ENCODE assay signal across 11 cellular contexts in the genomic region with DNA sequence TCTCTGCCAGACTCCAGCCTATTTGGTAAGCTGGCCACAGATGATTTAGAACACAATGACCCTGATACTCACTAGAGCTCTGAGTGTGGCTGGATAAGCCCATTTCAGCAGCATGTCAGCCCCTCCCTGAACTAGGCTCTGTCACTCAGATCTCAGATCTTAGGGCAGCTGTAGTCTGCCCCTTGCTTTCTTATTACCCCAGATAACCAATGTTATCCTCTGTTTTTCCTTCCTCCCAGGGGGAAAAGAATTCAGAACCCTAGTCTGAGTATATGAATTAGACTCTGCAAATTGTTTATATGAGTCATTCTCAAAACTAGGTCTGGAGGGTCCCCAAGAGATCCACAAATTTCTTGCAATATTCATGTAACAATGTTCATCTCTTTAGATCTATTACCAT.
DNase-seq lines count a peak whose midpoint lies in the region; ATAC-seq and TF ChIP-seq lines count a peak whose summit lies in the region.
"Had no signal": no experiment of that assay in that cellular context is flagged by ENCODE, and none has a peak within 500 bp of the region (broad histone marks: within the 10 kb centered on the region; RNA-seq: fewer than 3 reads in every experiment).

No MANE protein-coding gene starts in this region.

- no peak for TF ChIP-seq RAD21 in HCT116 (IDR thresholded peaks at IDR 0.05; ENCODE audit: low read depth)

- no peak overlapping the region for H3K27ac Mint-ChIP-seq in natural killer cell
- H3K27ac Mint-ChIP-seq: stimulated activated memory B cell treated with anti-CD40 and anti-IgM and Interleukin-4, amounts not matched to agents 10 μg/mL and 1 μg/mL and 100 μg/mL, for 72 hours had no signal

- H3K27me3 ChIP-seq in ACC112 (ENCODE audit: insufficient read depth, low read length), result no peaks in the 10 kb centered on the region
- peaks cover 26% of the 10 kb centered on the region; the same call in 1 of the 2 replicates for H3K27me3 ChIP-seq in HCT116 (ENCODE audit: insufficient read depth, low read length)
- H3K27me3 ChIP-seq in hepatocyte, result no peaks in the 10 kb centered on the region

- TF ChIP-seq CTCF in HCT116 (IDR thresholded peaks at IDR 0.05 in 2 of 3, conservative IDR thresholded peaks at IDR 0.05 in 1 of 3; ENCODE audit: borderline replicate concordance in 1 of 3, insufficient read depth in 1 of 3, low read depth in 2 of 3, low read length in 2 of 3) (no peak), hepatocyte (IDR thresholded peaks at IDR 0.05; ENCODE audit: poor library complexity) (no peak), natural killer cell (IDR thresholded peaks at IDR 0.05) (no peak)

- DNase-seq in HCT116 (ENCODE audit: low read depth, low spot score) (no peak), amniotic epithelial cell (ENCODE audit: low read depth) (peak; percentile 56), hepatocyte (ENCODE audit: low spot score) (no peak), natural killer cell (no peak)
- DNase-seq in activated CD4-positive, alpha-beta T cell treated with anti-CD3 and anti-CD28 coated beads for 48 hours, result no peak
- no peak for DNase-seq in stimulated activated CD4-positive, alpha-beta T cell treated with anti-CD3 and anti-CD28 coated beads, Interleukin-12 subunit alpha, Interleukin-12 subunit beta, amount 100 ng/mL, for 4 hours
- DNase-seq: activated naive CD4-positive, alpha-beta T cell treated with anti-CD3 and anti-CD28 coated beads, Interleukin-2, amount 50 U/mL, for 16 hours; GDM1 had no signal

- no peak overlapping the region for H3K9ac ChIP-seq in HCT116 (ENCODE audit: low read length)

- H3K4me3 Mint-ChIP-seq in natural killer cell, result no peak overlapping the region
- H3K4me3 Mint-ChIP-seq: stimulated activated memory B cell treated with anti-CD40 and anti-IgM and Interleukin-4, amounts not matched to agents 10 μg/mL and 1 μg/mL and 100 μg/mL, for 72 hours had no signal

- POLR2A ChIA-PET in HCT116 (lab: Charles Lee), result no interaction called here

- H4K20me1 ChIP-seq in HCT116 (ENCODE audit: insufficient read depth) (no peaks in the 10 kb centered on the region), hepatocyte (ENCODE audit: insufficient read depth, poor library complexity, severe bottlenecking) (no peaks in the 10 kb centered on the region)

- H3K79me2 ChIP-seq in ACC112 (ENCODE audit: control insufficient read depth, insufficient read depth, low read length, unreplicated experiment) (no peaks in the 10 kb centered on the region), HCT116 (ENCODE audit: insufficient read depth, low read length) (no peaks in the 10 kb centered on the region), hepatocyte (no peaks in the 10 kb centered on the region)

- H2AFZ ChIP-seq in ACC112 (ENCODE audit: low read length, unreplicated experiment) (no peak overlapping the region), HCT116 (ENCODE audit: low read depth, low read length, poor library complexity, severe bottlenecking) (no peak overlapping the region), hepatocyte (no peak overlapping the region)

- peak overlapping the region; percentile 51 for H3K4me2 ChIP-seq in HCT116 (ENCODE audit: low read length)
- no peak overlapping the region for H3K4me2 ChIP-seq in hepatocyte

- no peaks in the 10 kb centered on the region for H3K9me3 Mint-ChIP-seq in natural killer cell

- intact Hi-C loops in HCT116 (cut with micrococcal nuclease) (loop anchor here (5.0 kb wide), 1 partner anchor 156 kb away; no protein-coding TSS in a partner anchor), natural killer cell (cut with micrococcal nuclease) (no loop called here)

- H3K4me1 ChIP-seq in ACC112 (ENCODE audit: control insufficient read depth, insufficient read depth, low read length, unreplicated experiment), result peaks cover 52% of the 10 kb centered on the region
- H3K4me1 ChIP-seq in HCT116 (ENCODE audit: control insufficient read depth in 1 of 2, insufficient read depth in 2 of 2, low read length in 2 of 2), result peaks cover 13 to 19% of the 10 kb centered on the region in 2 experiments
- H3K4me1 ChIP-seq in hepatocyte (ENCODE audit: insufficient read depth), result peaks cover 7% of the 10 kb centered on the region

- H3K27ac ChIP-seq in ACC112 (ENCODE audit: low read depth, low read length) (peak overlapping the region; percentile 96), HCT116 (ENCODE audit: low read depth, low read length) (no peak overlapping the region), hepatocyte (peak overlapping the region; percentile 11)

- TF ChIP-seq POLR2A in HCT116 (IDR thresholded peaks at IDR 0.05; ENCODE audit: borderline replicate concordance, extremely low read depth, insufficient read depth, insufficient read length), result no peak

- H3K36me3 ChIP-seq in ACC112 (ENCODE audit: insufficient read depth, low read length), result no peaks in the 10 kb centered on the region
- H3K36me3 ChIP-seq in HCT116 (ENCODE audit: control insufficient read depth in 1 of 2, insufficient read depth in 2 of 2, low read length in 2 of 2), result no peaks in the 10 kb centered on the region
- H3K36me3 ChIP-seq in hepatocyte (replicated peaks; ENCODE audit: insufficient read depth, low read depth), result no peaks in the 10 kb centered on the region

- no TSS peak for BruUV-seq in HCT116 (replicated peaks; lab: Mats Ljungman, UMichigan)

- RAD21 ChIA-PET in HCT116 (lab: Charles Lee; ENCODE audit: low non-redundant PET in 1 of 2, low total read pairs in 2 of 2, uncharacterized antibody in 2 of 2, unreplicated experiment in 2 of 2), result no interaction called here

- H3K9me2 ChIP-seq in HCT116 (ENCODE audit: insufficient read depth) (no peaks in the 10 kb centered on the region), hepatocyte (replicated peaks; ENCODE audit: insufficient read depth) (no peaks in the 10 kb centered on the region)

- no peaks in the 10 kb centered on the region for H3K4me1 Mint-ChIP-seq in natural killer cell
- H3K4me1 Mint-ChIP-seq: stimulated activated memory B cell treated with anti-CD40 and anti-IgM and Interleukin-4, amounts not matched to agents 10 μg/mL and 1 μg/mL and 100 μg/mL, for 72 hours had no signal

- H3K27me3 Mint-ChIP-seq in natural killer cell (ENCODE audit: low read depth in 2 of 2), result peaks cover 0 to 6% of the 10 kb centered on the region in 2 donors
- H3K27me3 Mint-ChIP-seq: stimulated activated memory B cell treated with anti-CD40 and anti-IgM and Interleukin-4, amounts not matched to agents 10 μg/mL and 1 μg/mL and 100 μg/mL, for 72 hours had no signal

- H3K4me3 ChIP-seq in ACC112 (ENCODE audit: low read depth, low read length) (peak overlapping the region; percentile 51), HCT116 (replicated peaks in 1 of 2; ENCODE audit: low read depth in 1 of 2, low read length in 2 of 2) (no peak overlapping the region), hepatocyte (no peak overlapping the region)

- CTCF ChIA-PET in HCT116 (lab: Charles Lee), result no interaction called here

- H3K36me3 Mint-ChIP-seq in natural killer cell, result no peaks in the 10 kb centered on the region
- H3K36me3 Mint-ChIP-seq: stimulated activated memory B cell treated with anti-CD40 and anti-IgM and Interleukin-4, amounts not matched to agents 10 μg/mL and 1 μg/mL and 100 μg/mL, for 72 hours had no signal

- no peak for ATAC-seq in HCT116
- ATAC-seq in natural killer cell, result no peak
- no peak for ATAC-seq in GM18870 (IDR thresholded peaks at IDR 0.05; ENCODE audit: unreplicated experiment)
- ATAC-seq: stimulated activated memory B cell treated with anti-CD40 and anti-IgM and Interleukin-4, amounts not matched to agents 10 μg/mL and 1 μg/mL and 100 μg/mL, for 72 hours had no signal

- no peaks in the 10 kb centered on the region for H3K9me3 ChIP-seq in HCT116 (ENCODE audit: control insufficient read depth in 1 of 2, insufficient read depth in 1 of 2, low read depth in 1 of 2, low read length in 2 of 2)
- no peaks in the 10 kb centered on the region for H3K9me3 ChIP-seq in hepatocyte (ENCODE audit: low read depth)

TF ChIP-seq in HCT116, 20 proteins besides CTCF, POLR2A, EP300 and RAD21:
- no peak for TF ChIP-seq SP1 (IDR thresholded peaks at IDR 0.05; ENCODE audit: low read depth)
- TF ChIP-seq CBX3 (IDR thresholded peaks at IDR 0.05; ENCODE audit: low read depth), result no peak
- no peak for TF ChIP-seq TCF7L2 (IDR thresholded peaks at IDR 0.05; ENCODE audit: borderline replicate concordance, extremely low read depth, insufficient read depth, insufficient read length)
- no peak for TF ChIP-seq ZFX (IDR thresholded peaks at IDR 0.05)
- TF ChIP-seq, protein P1, sequence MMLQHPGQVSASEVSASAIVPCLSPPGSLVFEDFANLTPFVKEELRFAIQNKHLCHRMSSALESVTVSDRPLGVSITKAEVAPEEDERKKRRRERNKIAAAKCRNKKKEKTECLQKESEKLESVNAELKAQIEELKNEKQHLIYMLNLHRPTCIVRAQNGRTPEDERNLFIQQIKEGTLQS (IDR thresholded peaks at IDR 0.05), result no peak
